In genomic region chr2:226756131-226756530, GRCh38 we compare ENCODE assay signal across 10 cellular contexts. TPM values are rescaled to one million over a fixed set of nuclear protein-coding genes. Genes with fewer than 3 reads are reported as not detected.
DNase-seq lines count a peak whose midpoint lies in the region; ATAC-seq, FAIRE-seq and TF ChIP-seq lines count a peak whose summit lies in the region.
"Had no signal": no experiment of that assay in that cellular context is flagged by ENCODE, and none has a peak within 500 bp of the region (broad histone marks: within the 10 kb centered on the region; RNA-seq: fewer than 3 reads in every experiment).

No MANE protein-coding gene starts in this region.

- H3K4me1 ChIP-seq in pancreas, result peaks cover 12 to 21% (median 18%) of the 10 kb centered on the region in 3 donors

- ATAC-seq in pancreas (peak in 3 of 4 donors; percentile 44 to 80 (median 64)), GM18502 (IDR thresholded peaks at IDR 0.05; ENCODE audit: poor library complexity, unreplicated experiment) (no peak), GM21825 (IDR thresholded peaks at IDR 0.05; ENCODE audit: unreplicated experiment) (no peak)
- no peak for ATAC-seq in stimulated activated memory B cell treated with anti-CD40 and anti-IgM and Interleukin-4, amounts not matched to agents 10 μg/mL and 1 μg/mL and 100 μg/mL, for 72 hours

- H3K9me3 Mint-ChIP-seq in stimulated activated memory B cell treated with anti-CD40 and anti-IgM and Interleukin-4, amounts not matched to agents 10 μg/mL and 1 μg/mL and 100 μg/mL, for 72 hours, result no peaks in the 10 kb centered on the region

- WGBS in pancreas, 2 donors, result 63 to 74% methylated on average over 2 of the region's 2 CpGs

- no peak overlapping the region for H3K4me3 Mint-ChIP-seq in stimulated activated memory B cell treated with anti-CD40 and anti-IgM and Interleukin-4, amounts not matched to agents 10 μg/mL and 1 μg/mL and 100 μg/mL, for 72 hours

- in situ Hi-C loops in Caki2 (cut with HindIII; ENCODE audit: low pct_unique_long_range_greater_than_20kb, low sequenced_read_pairs), result no loop called here

- no peaks in the 10 kb centered on the region for H3K36me3 Mint-ChIP-seq in stimulated activated memory B cell treated with anti-CD40 and anti-IgM and Interleukin-4, amounts not matched to agents 10 μg/mL and 1 μg/mL and 100 μg/mL, for 72 hours

- no peaks in the 10 kb centered on the region for H3K36me3 ChIP-seq in pancreas
- H3K36me3 ChIP-seq: cardiac muscle cell had no signal

- TF ChIP-seq CTCF in pancreas (IDR thresholded peaks at IDR 0.05), result no peak

- H3K27me3 Mint-ChIP-seq in stimulated activated memory B cell treated with anti-CD40 and anti-IgM and Interleukin-4, amounts not matched to agents 10 μg/mL and 1 μg/mL and 100 μg/mL, for 72 hours, result no peaks in the 10 kb centered on the region

- DNase-seq in Caki2 (ENCODE audit: low read depth) (peak; percentile 62), NCI-H226 (peak; percentile 89), epithelial cell of prostate (ENCODE audit: low read depth, low spot score) (peak; percentile 99), pancreas (no peak), globus pallidus (ENCODE audit: low spot score) (no peak)
- DNase-seq: NCI-H187 had no signal

- FAIRE-seq in pancreas (lab: Jason Lieb, UNC), result no peak

- H3K4me3 ChIP-seq in pancreas, result no peak overlapping the region
- H3K4me3 ChIP-seq: cardiac muscle cell had no signal

- H3K9me3 ChIP-seq in pancreas, result no peaks in the 10 kb centered on the region

- H3K4me1 Mint-ChIP-seq in stimulated activated memory B cell treated with anti-CD40 and anti-IgM and Interleukin-4, amounts not matched to agents 10 μg/mL and 1 μg/mL and 100 μg/mL, for 72 hours, result no peaks in the 10 kb centered on the region

- peak overlapping the region; percentile 93 for H3K27ac ChIP-seq in epithelial cell of prostate
- H3K27ac ChIP-seq in pancreas, result peak overlapping the region in 1 of 4 donors; percentile 30
- H3K27ac ChIP-seq: cardiac muscle cell had no signal

- no peaks in the 10 kb centered on the region for H3K27me3 ChIP-seq in pancreas
- H3K27me3 ChIP-seq: cardiac muscle cell had no signal

- H3K27ac Mint-ChIP-seq in stimulated activated memory B cell treated with anti-CD40 and anti-IgM and Interleukin-4, amounts not matched to agents 10 μg/mL and 1 μg/mL and 100 μg/mL, for 72 hours, result no peak overlapping the region

- intact Hi-C loops in pancreas (cut with DNase I), result no loop called here

RNA-seq across cellular contexts. Expression of gene IRS1, which starts 43.5 kb away (rescaled TPM):
- total RNA-seq in Caki2 (2014; rRNA removed; shearing (Covaris generic); ENCODE audit: low replicate concordance), result 3.5 and 5.8 TPM in 2 replicates
- 10 to 100 TPM in 1 of 6 donors, 1 to 10 TPM in 5; 4.4 to 12.7 (median 5.9) TPM for total RNA-seq in pancreas
- 1 to 10 TPM; 3.2 to 4.0 TPM for polyA plus RNA-seq in pancreas

Comparison
In these comparisons a context has a peak if more than half of its experiments do, and no peak if none do; other contexts are left out.
1. DNase-seq: peak in Caki2 (single experiment), NCI-H226 (single experiment) and epithelial cell of prostate (single experiment); none in pancreas (0 of 6) and globus pallidus (single experiment).
2. ATAC-seq: peak in pancreas (3 of 4); none in stimulated activated memory B cell treated with anti-CD40 and anti-IgM and Interleukin-4, amounts not matched to agents 10 μg/mL and 1 μg/mL and 100 μg/mL, for 72 hours (single experiment), GM18502 (single experiment) and GM21825 (single experiment).